In the genomic region with DNA sequence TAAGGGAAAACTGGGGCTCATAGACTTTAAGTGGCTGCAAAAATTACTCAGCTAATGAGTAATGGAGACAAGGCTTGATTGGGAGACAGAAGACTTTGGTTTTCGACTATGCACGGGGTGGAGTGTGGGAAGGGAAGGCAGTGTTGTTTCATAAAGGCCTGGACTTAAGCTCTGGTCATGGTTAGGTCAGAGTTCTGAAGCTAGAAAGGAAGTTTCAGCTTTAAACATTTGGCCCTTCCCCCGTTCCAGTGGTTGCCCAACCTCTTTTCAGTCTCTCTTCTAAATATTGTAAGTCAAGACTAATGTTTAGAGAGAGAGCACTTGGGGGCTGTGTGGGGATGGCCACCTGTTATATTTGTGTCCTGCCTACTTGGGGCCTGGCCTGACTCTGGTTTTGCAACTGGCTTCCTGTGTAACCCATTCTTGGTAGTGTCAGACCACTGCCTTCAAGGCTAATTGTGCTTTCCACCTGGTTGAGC, we compare ENCODE assay signal across 8 cellular contexts. TPM values are rescaled to one million over a fixed set of nuclear protein-coding genes. Genes with fewer than 3 reads are reported as not detected.
A peak's percentile ranks its signal among the peaks of the same experiment; 100 is the strongest.
DNase-seq lines count a peak whose midpoint lies in the region; ATAC-seq, FAIRE-seq and TF ChIP-seq lines count a peak whose summit lies in the region.

No MANE protein-coding gene starts in this region.

- peaks cover 58 to 95% (median 78%) of the 10 kb centered on the region in 4 donors for H3K4me1 Mint-ChIP-seq in CD4-positive, alpha-beta memory T cell

- H3K27ac Mint-ChIP-seq in CD4-positive, alpha-beta memory T cell = peak overlapping the region; percentile 38 to 94 (median 86)

- intact Hi-C loops in CD4-positive, alpha-beta memory T cell (cut with micrococcal nuclease) = no loop called here
- intact Hi-C loops in sigmoid colon (cut with DNase I) = no loop called here

- H3K4me1 ChIP-seq in CD4-positive, alpha-beta memory T cell (ENCODE audit: insufficient read depth, low read length) = peaks cover 100% of the 10 kb centered on the region
- peaks cover 0 to 74% (median 56%) of the 10 kb centered on the region in 4 donors for H3K4me1 ChIP-seq in sigmoid colon

- CTCF ChIA-PET in CD4-positive, alpha-beta memory T cell (lab: Charles Lee; ENCODE audit: partially characterized antibody) = interaction anchor here (1.1 to 1.5 kb wide), 4 partner anchors 10 to 93 kb away, joined by 3 to 5 read pairs (median 4); no protein-coding TSS in a partner anchor

- POLR2A ChIA-PET in CD4-positive, alpha-beta memory T cell (lab: Charles Lee; ENCODE audit: partially characterized antibody) = interaction anchor here (1.3 to 3.1 kb wide), 3 partner anchors 8 to 14 kb away, joined by 4 to 21 read pairs (median 4); no protein-coding TSS in a partner anchor

- ATAC-seq in GM19351 (IDR thresholded peaks at IDR 0.05; ENCODE audit: unreplicated experiment) (peak; percentile 85), HG03378 (IDR thresholded peaks at IDR 0.05; ENCODE audit: unreplicated experiment) (peak; percentile 92)

- peaks cover 29 to 46% of the 10 kb centered on the region in 2 donors for H3K36me3 Mint-ChIP-seq in CD4-positive, alpha-beta memory T cell

- no peak for TF ChIP-seq CTCF in sigmoid colon (IDR thresholded peaks at IDR 0.05)

- H3K4me3 ChIP-seq in CD4-positive, alpha-beta memory T cell (ENCODE audit: low read length in 2 of 2) = no peak overlapping the region
- no peak overlapping the region for H3K4me3 ChIP-seq in sigmoid colon

- WGBS in sigmoid colon, 2 donors = 34 to 71% methylated on average over 3 of the region's 3 CpGs

- H3K27me3 Mint-ChIP-seq in CD4-positive, alpha-beta memory T cell = no peaks in the 10 kb centered on the region

- peak overlapping the region; percentile 10 to 84 (median 72) for H3K4me3 Mint-ChIP-seq in CD4-positive, alpha-beta memory T cell

- H3K36me3 ChIP-seq in CD4-positive, alpha-beta memory T cell (ENCODE audit: insufficient read depth, low read length) = no peaks in the 10 kb centered on the region
- no peaks in the 10 kb centered on the region for H3K36me3 ChIP-seq in sigmoid colon

- no peak for FAIRE-seq in HTR-8/SVneo (lab: Jason Lieb, UNC)

- peak overlapping the region; percentile 17 for H3K27ac ChIP-seq in CD4-positive, alpha-beta memory T cell (ENCODE audit: low read depth, low read length)
- H3K27ac ChIP-seq in sigmoid colon = peak overlapping the region in 3 of 4 donors; percentile 30 to 66 (median 48)

- no peak for TF ChIP-seq EP300 in sigmoid colon (IDR thresholded peaks at IDR 0.05)

- no peaks in the 10 kb centered on the region for H3K9me3 Mint-ChIP-seq in CD4-positive, alpha-beta memory T cell

- TF ChIP-seq POLR2A in sigmoid colon (IDR thresholded peaks at IDR 0.05) = no peak

- DNase-seq in CD4-positive, alpha-beta memory T cell = no peak
- DNase-seq in amniotic epithelial cell (ENCODE audit: low read depth) = peak; percentile 88
- no peak for DNase-seq in sigmoid colon
- no peak for DNase-seq in iPS-NIHi7 (ENCODE audit: extremely low spot score)
- no peak for DNase-seq in HTR-8/SVneo (ENCODE audit: insufficient read length, low spot score)
- no peak for DNase-seq in NCI-H2107 treated with DMSO at 0.1 percent for 48 hours (lab: John Stamatoyannopoulos, UW; ENCODE audit: unreplicated experiment)

- no peaks in the 10 kb centered on the region for H3K27me3 ChIP-seq in CD4-positive, alpha-beta memory T cell (ENCODE audit: insufficient read depth, low read length)
- no peaks in the 10 kb centered on the region for H3K27me3 ChIP-seq in sigmoid colon

- no peaks in the 10 kb centered on the region for H3K9me3 ChIP-seq in CD4-positive, alpha-beta memory T cell (ENCODE audit: control insufficient read depth in 1 of 2, low read length in 2 of 2)
- no peaks in the 10 kb centered on the region for H3K9me3 ChIP-seq in sigmoid colon

RNA-seq across cellular contexts. Expression of a gene that starts 21.0 kb away (rescaled TPM):
- total RNA-seq in CD4-positive, alpha-beta memory T cell = 100 to 1,000 TPM; 334 to 343 TPM
- polyA plus RNA-seq in CD4-positive, alpha-beta memory T cell = 100 to 1,000 TPM; 594 to 669 TPM
- total RNA-seq in sigmoid colon = 100 to 1,000 TPM; 136 to 152 (median 144) TPM
- 100 to 1,000 TPM in 1 of 3 donors, 10 to 100 TPM in 2; 23.6 to 116 (median 36.0) TPM for polyA plus RNA-seq in sigmoid colon
